ENCODE assay signal across 9 cellular contexts in the genomic region with DNA sequence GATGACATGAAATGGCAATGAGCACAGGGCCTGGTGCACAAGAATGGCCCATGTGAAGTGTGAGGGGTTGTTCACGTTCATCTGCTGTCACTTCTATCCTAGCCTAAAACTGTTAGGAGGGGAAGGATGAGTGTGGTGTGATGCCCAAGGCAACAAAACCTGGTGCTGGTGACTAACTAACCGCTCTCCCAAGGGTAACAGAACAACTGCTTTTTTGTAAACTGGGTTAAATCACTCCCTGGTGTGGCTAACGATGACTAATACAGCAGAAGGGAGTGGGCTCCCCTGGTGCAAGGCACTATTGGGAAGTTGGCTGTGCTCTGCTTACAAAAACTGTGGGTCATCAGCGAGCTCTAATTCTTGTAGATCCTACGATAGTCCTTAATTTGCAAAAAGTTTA.
A peak's percentile ranks its signal among the peaks of the same experiment; 100 is the strongest.
DNase-seq lines count a peak whose midpoint lies in the region; ATAC-seq and TF ChIP-seq lines count a peak whose summit lies in the region.
"Had no signal": no experiment of that assay in that cellular context is flagged by ENCODE, and none has a peak within 500 bp of the region (broad histone marks: within the 10 kb centered on the region; RNA-seq: fewer than 3 reads in every experiment).

No MANE protein-coding gene starts in this region.

- no peaks in the 10 kb centered on the region; the same call in 1 of the 2 replicates for H3K4me1 ChIP-seq in GM23338 (ENCODE audit: insufficient read depth)
- peaks cover 0 to 33% (median 0%) of the 10 kb centered on the region in 9 donors for H3K4me1 ChIP-seq in heart right ventricle
- H3K4me1 ChIP-seq in CD8-positive, alpha-beta T cell (ENCODE audit: insufficient read depth, low read length), result no peaks in the 10 kb centered on the region
- H3K4me1 ChIP-seq: pancreas had no signal

- H2AFZ ChIP-seq in GM23338, result peak overlapping the region; percentile 88

- POLR2A ChIA-PET in WTC11 (lab: Charles Lee), result no interaction called here
- POLR2A ChIA-PET in CD8-positive, alpha-beta T cell (lab: Charles Lee), result no interaction called here

- intact Hi-C loops in heart right ventricle (cut with DNase I), result no loop called here
- intact Hi-C loops in CD8-positive, alpha-beta T cell (cut with DNase I, micrococcal nuclease), result no loop called here

- no peaks in the 10 kb centered on the region for H3K79me2 ChIP-seq in GM23338 (replicated peaks; ENCODE audit: insufficient read depth)

- no peaks in the 10 kb centered on the region for H3K36me3 ChIP-seq in GM23338 (ENCODE audit: insufficient read depth)
- H3K36me3 ChIP-seq in heart right ventricle, result no peaks in the 10 kb centered on the region
- H3K36me3 ChIP-seq in CD8-positive, alpha-beta T cell (ENCODE audit: insufficient read depth, low read length), result no peaks in the 10 kb centered on the region
- H3K36me3 ChIP-seq: pancreas had no signal

- WGBS in heart right ventricle, 2 donors, result 79 to 87% methylated on average over 5 of the region's 5 CpGs

- CTCF ChIA-PET in WTC11 (lab: Charles Lee), result no interaction called here
- CTCF ChIA-PET in CD8-positive, alpha-beta T cell (lab: Charles Lee), result no interaction called here

- TF ChIP-seq CTCF in GM23338 (conservative IDR thresholded peaks at IDR 0.05; ENCODE audit: low read depth in 2 of 2), result no peak
- TF ChIP-seq CTCF in heart right ventricle (IDR thresholded peaks at IDR 0.05), result no peak
- no peak for TF ChIP-seq CTCF in WTC11 (IDR thresholded peaks at IDR 0.05)
- TF ChIP-seq CTCF in CD8-positive, alpha-beta T cell (IDR thresholded peaks at IDR 0.05), result no peak

- in situ Hi-C loops in G401 (cut with HindIII; ENCODE audit: low sequenced_read_pairs), result no loop called here

- H3K27me3 ChIP-seq in GM23338 (ENCODE audit: insufficient read depth) (no peaks in the 10 kb centered on the region), heart right ventricle (no peaks in the 10 kb centered on the region)
- no peaks in the 10 kb centered on the region for H3K27me3 ChIP-seq in CD8-positive, alpha-beta T cell (ENCODE audit: insufficient read depth, low read length)
- H3K27me3 ChIP-seq: pancreas had no signal

- DNase-seq in CD1c-positive myeloid dendritic cell (ENCODE audit: extremely low spot score) (peak; percentile 89), GM23338 (ENCODE audit: low spot score) (no peak), NOMO-1 (lab: John Stamatoyannopoulos, UW; ENCODE audit: unreplicated experiment in 2 of 2) (peak; percentile 89 to 94), heart right ventricle (peak in 1 of 2 donors; percentile 8), WTC11 (ENCODE audit: low spot score) (no peak), G401 (ENCODE audit: low spot score) (no peak)
- no peak for DNase-seq in CD8-positive, alpha-beta T cell
- DNase-seq in NK-92 treated with Interleukin-12 subunit alpha and Interleukin-12 subunit beta, amount 100 ng/mL, for 24 hours (lab: John Stamatoyannopoulos, UW), result no peak
- DNase-seq: pancreas had no signal

- H4K20me1 ChIP-seq in GM23338 (replicated peaks; ENCODE audit: insufficient read depth), result no peaks in the 10 kb centered on the region

- H3K27ac ChIP-seq in GM23338 (ENCODE audit: low read depth), result no peak overlapping the region
- peak overlapping the region in 2 of 10 donors; percentile 6 to 90 for H3K27ac ChIP-seq in heart right ventricle
- no peak overlapping the region for H3K27ac ChIP-seq in CD8-positive, alpha-beta T cell (ENCODE audit: low read depth, low read length)
- H3K27ac ChIP-seq: pancreas had no signal

- no peaks in the 10 kb centered on the region for H3F3A ChIP-seq in GM23338 (replicated peaks; ENCODE audit: low read depth)

- H3K4me2 ChIP-seq in GM23338, result no peak overlapping the region

- no peaks in the 10 kb centered on the region; the same call in 1 of the 3 replicates for H3K4me1 Mint-ChIP-seq in GM23338
- H3K4me1 Mint-ChIP-seq in WTC11, result peaks cover 4% of the 10 kb centered on the region
- no peaks in the 10 kb centered on the region for H3K4me1 Mint-ChIP-seq in CD8-positive, alpha-beta T cell (ENCODE audit: low read depth)

- no peaks in the 10 kb centered on the region for H3K9me3 Mint-ChIP-seq in GM23338
- H3K9me3 Mint-ChIP-seq in WTC11, result peaks cover 23% of the 10 kb centered on the region
- no peaks in the 10 kb centered on the region for H3K9me3 Mint-ChIP-seq in CD8-positive, alpha-beta T cell

- H3K27me3 Mint-ChIP-seq in GM23338 (ENCODE audit: insufficient read depth, low read depth, poor library complexity) (no peaks in the 10 kb centered on the region), WTC11 (ENCODE audit: low read depth) (no peaks in the 10 kb centered on the region)
- no peaks in the 10 kb centered on the region for H3K27me3 Mint-ChIP-seq in CD8-positive, alpha-beta T cell (ENCODE audit: low read depth)

- ATAC-seq in GM23338, result no peak
- peak in 7 of 8 donors; percentile 28 to 90 (median 55) for ATAC-seq in heart right ventricle
- no peak for ATAC-seq in WTC11
- ATAC-seq in CD8-positive, alpha-beta T cell, result no peak

- H3K9me3 ChIP-seq in heart right ventricle, result no peaks in the 10 kb centered on the region
- no peaks in the 10 kb centered on the region for H3K9me3 ChIP-seq in CD8-positive, alpha-beta T cell (ENCODE audit: low read length)
- H3K9me3 ChIP-seq: pancreas had no signal

- H3K4me3 Mint-ChIP-seq in GM23338 (no peak overlapping the region), WTC11 (no peak overlapping the region)
- H3K4me3 Mint-ChIP-seq in CD8-positive, alpha-beta T cell, result no peak overlapping the region

- H3K9me2 ChIP-seq in GM23338 (ENCODE audit: insufficient read depth), result peaks cover 7% of the 10 kb centered on the region; the same call in 1 of the 2 replicates

- H3K27ac Mint-ChIP-seq in GM23338 (no peak overlapping the region), WTC11 (no peak overlapping the region)
- no peak overlapping the region for H3K27ac Mint-ChIP-seq in CD8-positive, alpha-beta T cell

- H3K36me3 Mint-ChIP-seq in GM23338 (ENCODE audit: low read depth), result no peaks in the 10 kb centered on the region
- H3K36me3 Mint-ChIP-seq in WTC11, result peaks cover 5% of the 10 kb centered on the region
- H3K36me3 Mint-ChIP-seq in CD8-positive, alpha-beta T cell, result no peaks in the 10 kb centered on the region

- H3K4me3 ChIP-seq in GM23338 (no peak overlapping the region), heart right ventricle (no peak overlapping the region)
- no peak overlapping the region for H3K4me3 ChIP-seq in CD8-positive, alpha-beta T cell (ENCODE audit: low read depth, low read length)
- H3K4me3 ChIP-seq: pancreas had no signal

TF ChIP-seq in GM23338, 12 proteins besides CTCF, POLR2A, EP300 and RAD21 (continues in another document):
- TF ChIP-seq, protein P1, sequence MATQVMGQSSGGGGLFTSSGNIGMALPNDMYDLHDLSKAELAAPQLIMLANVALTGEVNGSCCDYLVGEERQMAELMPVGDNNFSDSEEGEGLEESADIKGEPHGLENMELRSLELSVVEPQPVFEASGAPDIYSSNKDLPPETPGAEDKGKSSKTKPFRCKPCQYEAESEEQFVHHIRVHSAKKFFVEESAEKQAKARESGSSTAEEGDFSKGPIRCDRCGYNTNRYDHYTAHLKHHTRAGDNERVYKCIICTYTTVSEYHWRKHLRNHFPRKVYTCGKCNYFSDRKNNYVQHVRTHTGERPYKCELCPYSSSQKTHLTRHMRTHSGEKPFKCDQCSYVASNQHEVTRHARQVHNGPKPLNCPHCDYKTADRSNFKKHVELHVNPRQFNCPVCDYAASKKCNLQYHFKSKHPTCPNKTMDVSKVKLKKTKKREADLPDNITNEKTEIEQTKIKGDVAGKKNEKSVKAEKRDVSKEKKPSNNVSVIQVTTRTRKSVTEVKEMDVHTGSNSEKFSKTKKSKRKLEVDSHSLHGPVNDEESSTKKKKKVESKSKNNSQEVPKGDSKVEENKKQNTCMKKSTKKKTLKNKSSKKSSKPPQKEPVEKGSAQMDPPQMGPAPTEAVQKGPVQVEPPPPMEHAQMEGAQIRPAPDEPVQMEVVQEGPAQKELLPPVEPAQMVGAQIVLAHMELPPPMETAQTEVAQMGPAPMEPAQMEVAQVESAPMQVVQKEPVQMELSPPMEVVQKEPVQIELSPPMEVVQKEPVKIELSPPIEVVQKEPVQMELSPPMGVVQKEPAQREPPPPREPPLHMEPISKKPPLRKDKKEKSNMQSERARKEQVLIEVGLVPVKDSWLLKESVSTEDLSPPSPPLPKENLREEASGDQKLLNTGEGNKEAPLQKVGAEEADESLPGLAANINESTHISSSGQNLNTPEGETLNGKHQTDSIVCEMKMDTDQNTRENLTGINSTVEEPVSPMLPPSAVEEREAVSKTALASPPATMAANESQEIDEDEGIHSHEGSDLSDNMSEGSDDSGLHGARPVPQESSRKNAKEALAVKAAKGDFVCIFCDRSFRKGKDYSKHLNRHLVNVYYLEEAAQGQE (IDR thresholded peaks at IDR 0.05; ENCODE audit: unreplicated experiment), result no peak
- no peak for TF ChIP-seq NANOG (IDR thresholded peaks at IDR 0.05; ENCODE audit: borderline replicate concordance)
- no peak for TF ChIP-seq JUNB (IDR thresholded peaks at IDR 0.05; ENCODE audit: unreplicated experiment)
- no peak for TF ChIP-seq ZNF114 (CRISPR knock-in tag; IDR thresholded peaks at IDR 0.05)

TF ChIP-seq in WTC11, 78 proteins besides CTCF, POLR2A, EP300 and RAD21 (continues in another document):
- no peak for TF ChIP-seq NFE2L1 (CRISPR knock-in tag; IDR thresholded peaks at IDR 0.05)
- TF ChIP-seq GTF2I (CRISPR knock-in tag; conservative IDR thresholded peaks at IDR 0.05), result no peak
- TF ChIP-seq ATF1 (CRISPR knock-in tag; IDR thresholded peaks at IDR 0.05), result no peak
- no peak for TF ChIP-seq FOXK1 (CRISPR knock-in tag; IDR thresholded peaks at IDR 0.05)
- TF ChIP-seq, protein P2, sequence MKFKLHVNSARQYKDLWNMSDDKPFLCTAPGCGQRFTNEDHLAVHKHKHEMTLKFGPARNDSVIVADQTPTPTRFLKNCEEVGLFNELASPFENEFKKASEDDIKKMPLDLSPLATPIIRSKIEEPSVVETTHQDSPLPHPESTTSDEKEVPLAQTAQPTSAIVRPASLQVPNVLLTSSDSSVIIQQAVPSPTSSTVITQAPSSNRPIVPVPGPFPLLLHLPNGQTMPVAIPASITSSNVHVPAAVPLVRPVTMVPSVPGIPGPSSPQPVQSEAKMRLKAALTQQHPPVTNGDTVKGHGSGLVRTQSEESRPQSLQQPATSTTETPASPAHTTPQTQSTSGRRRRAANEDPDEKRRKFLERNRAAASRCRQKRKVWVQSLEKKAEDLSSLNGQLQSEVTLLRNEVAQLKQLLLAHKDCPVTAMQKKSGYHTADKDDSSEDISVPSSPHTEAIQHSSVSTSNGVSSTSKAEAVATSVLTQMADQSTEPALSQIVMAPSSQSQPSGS (CRISPR knock-in tag; IDR thresholded peaks at IDR 0.05; ENCODE audit: borderline replicate concordance, low read depth), result no peak
- TF ChIP-seq OVOL2 (CRISPR knock-in tag; IDR thresholded peaks at IDR 0.05; ENCODE audit: borderline replicate concordance), result no peak

Comparison
In these comparisons a context has a peak if more than half of its experiments do, and no peak if none do; other contexts are left out.
1. DNase-seq: peak in CD1c-positive myeloid dendritic cell (single experiment) and NOMO-1 (2 of 2); none in GM23338 (single experiment), WTC11 (single experiment), G401 (single experiment), CD8-positive, alpha-beta T cell (0 of 7) and NK-92 treated with Interleukin-12 subunit alpha and Interleukin-12 subunit beta, amount 100 ng/mL, for 24 hours (single experiment).
2. ATAC-seq: peak in heart right ventricle (7 of 8); none in GM23338 (single experiment), WTC11 (single experiment) and CD8-positive, alpha-beta T cell (single experiment).